ENCODE assay signal across 14 cellular contexts in genomic region chr2:44801676-44802408, GRCh38.
A peak's percentile ranks its signal among the peaks of the same experiment; 100 is the strongest.
DNase-seq lines count a peak whose midpoint lies in the region; ATAC-seq lines count a peak whose summit lies in the region.
"Had no signal": no experiment of that assay in that cellular context is flagged by ENCODE, and none has a peak within 500 bp of the region (broad histone marks: within the 10 kb centered on the region; RNA-seq: fewer than 3 reads in every experiment).

No MANE protein-coding gene starts in this region.

- no peak overlapping the region for H3K27ac Mint-ChIP-seq in activated naive CD4-positive, alpha-beta T cell treated with anti-CD3 and anti-CD28 coated beads, Interleukin-2, amount 10 ng/mL, durations not matched to agents 7 days and 5 days
- H3K27ac Mint-ChIP-seq in activated naive CD8-positive, alpha-beta T cell treated with anti-CD3 and anti-CD28 coated beads, Interleukin-2, amount 50 U/mL, for 24 hours: no peak overlapping the region
- peak overlapping the region; percentile 60 for H3K27ac Mint-ChIP-seq in stimulated activated naive B cell treated with anti-CD40 and anti-IgM and Interleukin-4, amounts not matched to agents 10 μg/mL and 1 μg/mL and 100 μg/mL, for 72 hours
- H3K27ac Mint-ChIP-seq: activated T-helper 1 cell treated with anti-CD3 and anti-CD28 coated beads, Interleukin-12 subunit alpha, Interleukin-12 subunit beta, Interleukin-2, Interleukin-4 antibody, amounts not matched to agents 30 ng/mL and 10 ng/mL and 1 ng/mL, durations not matched to agents 14 hours and 24 hours and 36 hours; T-helper 1 cell treated with Interleukin-12 subunit alpha and Interleukin-12 subunit beta and Interleukin-4 antibody, amounts not matched to agents 30 μg/mL and 1 μg/mL, for 36 hours had no signal

- H3K9ac ChIP-seq in iPS-15b (ENCODE audit: low read depth, low read length): no peak overlapping the region

- H3K4me3 Mint-ChIP-seq in activated naive CD4-positive, alpha-beta T cell treated with anti-CD3 and anti-CD28 coated beads, Interleukin-2, amount 10 ng/mL, durations not matched to agents 7 days and 5 days: peak overlapping the region; percentile 26
- H3K4me3 Mint-ChIP-seq in activated naive CD8-positive, alpha-beta T cell treated with anti-CD3 and anti-CD28 coated beads, Interleukin-2, amount 50 U/mL, for 24 hours: peak overlapping the region; percentile 34
- H3K4me3 Mint-ChIP-seq in stimulated activated naive B cell treated with anti-CD40 and anti-IgM and Interleukin-4, amounts not matched to agents 10 μg/mL and 1 μg/mL and 100 μg/mL, for 72 hours: peak overlapping the region; percentile 78
- H3K4me3 Mint-ChIP-seq: activated T-helper 1 cell treated with anti-CD3 and anti-CD28 coated beads, Interleukin-12 subunit alpha, Interleukin-12 subunit beta, Interleukin-2, Interleukin-4 antibody, amounts not matched to agents 30 ng/mL and 10 ng/mL and 1 ng/mL, durations not matched to agents 14 hours and 24 hours and 36 hours; T-helper 1 cell treated with Interleukin-12 subunit alpha and Interleukin-12 subunit beta and Interleukin-4 antibody, amounts not matched to agents 30 μg/mL and 1 μg/mL, for 36 hours had no signal

- H3K9me3 ChIP-seq in iPS-15b (ENCODE audit: control insufficient read depth, insufficient read depth, low read length): no peaks in the 10 kb centered on the region

- DNase-seq in activated naive CD4-positive, alpha-beta T cell treated with anti-CD3 and anti-CD28 coated beads, Interleukin-2, amount 10 ng/mL, durations not matched to agents 7 days and 5 days: no peak
- DNase-seq in activated naive CD4-positive, alpha-beta T cell treated with Interleukin-2 at 50 U/mL for 16 hours: no peak
- DNase-seq in activated naive CD8-positive, alpha-beta T cell treated with anti-CD3 and anti-CD28 coated beads, Interleukin-2, amount 50 U/mL, for 24 hours: no peak
- no peak for DNase-seq in stimulated activated naive B cell treated with anti-CD40 and anti-IgM and Interleukin-4, amounts not matched to agents 10 μg/mL and 1 μg/mL and 100 μg/mL, for 72 hours
- DNase-seq in GOT3 (lab: John Stamatoyannopoulos, UW): no peak
- no peak for DNase-seq in NCI-H345 (lab: John Stamatoyannopoulos, UW)
- DNase-seq: dorsolateral prefrontal cortex; left colon; NCI-H1436; NK-92 treated with Interleukin-12 subunit alpha and Interleukin-12 subunit beta, amount 100 ng/mL, for 24 hours had no signal

- H3K36me3 ChIP-seq in iPS-15b (ENCODE audit: control insufficient read depth, insufficient read depth, low read length): no peaks in the 10 kb centered on the region

- no peaks in the 10 kb centered on the region for H3K9me3 Mint-ChIP-seq in activated naive CD4-positive, alpha-beta T cell treated with anti-CD3 and anti-CD28 coated beads, Interleukin-2, amount 10 ng/mL, durations not matched to agents 7 days and 5 days
- H3K9me3 Mint-ChIP-seq in activated naive CD8-positive, alpha-beta T cell treated with anti-CD3 and anti-CD28 coated beads, Interleukin-2, amount 50 U/mL, for 24 hours: no peaks in the 10 kb centered on the region
- H3K9me3 Mint-ChIP-seq in stimulated activated naive B cell treated with anti-CD40 and anti-IgM and Interleukin-4, amounts not matched to agents 10 μg/mL and 1 μg/mL and 100 μg/mL, for 72 hours: no peaks in the 10 kb centered on the region
- H3K9me3 Mint-ChIP-seq: activated T-helper 1 cell treated with anti-CD3 and anti-CD28 coated beads, Interleukin-12 subunit alpha, Interleukin-12 subunit beta, Interleukin-2, Interleukin-4 antibody, amounts not matched to agents 30 ng/mL and 10 ng/mL and 1 ng/mL, durations not matched to agents 14 hours and 24 hours and 36 hours; T-helper 1 cell treated with Interleukin-12 subunit alpha and Interleukin-12 subunit beta and Interleukin-4 antibody, amounts not matched to agents 30 μg/mL and 1 μg/mL, for 36 hours had no signal

- peak overlapping the region; percentile 45 for H3K4me3 ChIP-seq in iPS-15b (ENCODE audit: low read depth, low read length)

- H3K27me3 Mint-ChIP-seq in activated naive CD4-positive, alpha-beta T cell treated with anti-CD3 and anti-CD28 coated beads, Interleukin-2, amount 10 ng/mL, durations not matched to agents 7 days and 5 days: peaks cover 92% of the 10 kb centered on the region
- peaks cover 86% of the 10 kb centered on the region for H3K27me3 Mint-ChIP-seq in activated naive CD8-positive, alpha-beta T cell treated with anti-CD3 and anti-CD28 coated beads, Interleukin-2, amount 50 U/mL, for 24 hours
- peaks cover 64 to 79% of the 10 kb centered on the region in 2 donors for H3K27me3 Mint-ChIP-seq in stimulated activated naive B cell treated with anti-CD40 and anti-IgM and Interleukin-4, amounts not matched to agents 10 μg/mL and 1 μg/mL and 100 μg/mL, for 72 hours

- H3K4me1 Mint-ChIP-seq in activated naive CD4-positive, alpha-beta T cell treated with anti-CD3 and anti-CD28 coated beads, Interleukin-2, amount 10 ng/mL, durations not matched to agents 7 days and 5 days: peaks cover 2% of the 10 kb centered on the region
- peaks cover 13% of the 10 kb centered on the region for H3K4me1 Mint-ChIP-seq in activated naive CD8-positive, alpha-beta T cell treated with anti-CD3 and anti-CD28 coated beads, Interleukin-2, amount 50 U/mL, for 24 hours
- peaks cover 19 to 43% of the 10 kb centered on the region in 2 donors for H3K4me1 Mint-ChIP-seq in stimulated activated naive B cell treated with anti-CD40 and anti-IgM and Interleukin-4, amounts not matched to agents 10 μg/mL and 1 μg/mL and 100 μg/mL, for 72 hours

- no peaks in the 10 kb centered on the region for H3K36me3 Mint-ChIP-seq in activated naive CD4-positive, alpha-beta T cell treated with anti-CD3 and anti-CD28 coated beads, Interleukin-2, amount 10 ng/mL, durations not matched to agents 7 days and 5 days
- H3K36me3 Mint-ChIP-seq in activated naive CD8-positive, alpha-beta T cell treated with anti-CD3 and anti-CD28 coated beads, Interleukin-2, amount 50 U/mL, for 24 hours (ENCODE audit: low read depth): no peaks in the 10 kb centered on the region
- peaks cover 0 to 4% of the 10 kb centered on the region in 2 donors for H3K36me3 Mint-ChIP-seq in stimulated activated naive B cell treated with anti-CD40 and anti-IgM and Interleukin-4, amounts not matched to agents 10 μg/mL and 1 μg/mL and 100 μg/mL, for 72 hours

- peaks cover 59% of the 10 kb centered on the region for H3K27me3 ChIP-seq in iPS-15b (ENCODE audit: control insufficient read depth, insufficient read depth, low read length)

- CTCF ChIA-PET in activated naive CD4-positive, alpha-beta T cell treated with anti-CD3 and anti-CD28 coated beads, Interleukin-2, amount 10 ng/mL, durations not matched to agents 7 days and 5 days (lab: Charles Lee): interaction anchor here (1.2 kb wide), 1 partner anchor 322 kb away, joined by 4 read pairs; no protein-coding TSS in a partner anchor

- ATAC-seq in activated naive CD8-positive, alpha-beta T cell treated with anti-CD3 and anti-CD28 coated beads, Interleukin-2, amount 50 U/mL, for 24 hours: no peak
- no peak for ATAC-seq in stimulated activated naive B cell treated with anti-CD40 and anti-IgM and Interleukin-4, amounts not matched to agents 10 μg/mL and 1 μg/mL and 100 μg/mL, for 72 hours (replicated peaks)
- no peak for ATAC-seq in GM21737 (IDR thresholded peaks at IDR 0.05; ENCODE audit: unreplicated experiment)

- peaks cover 42% of the 10 kb centered on the region for H3K4me1 ChIP-seq in iPS-15b (ENCODE audit: control insufficient read depth, insufficient read depth, low read length)

Comparison
In these comparisons a context has a peak if more than half of its experiments do, and no peak if none do; other contexts are left out.
1. H3K4me3 Mint-ChIP-seq: peak in every context shown above with its lines; median percentile 78 in stimulated activated naive B cell treated with anti-CD40 and anti-IgM and Interleukin-4, amounts not matched to agents 10 μg/mL and 1 μg/mL and 100 μg/mL, for 72 hours; 34 in activated naive CD8-positive, alpha-beta T cell treated with anti-CD3 and anti-CD28 coated beads, Interleukin-2, amount 50 U/mL, for 24 hours; 26 in activated naive CD4-positive, alpha-beta T cell treated with anti-CD3 and anti-CD28 coated beads, Interleukin-2, amount 10 ng/mL, durations not matched to agents 7 days and 5 days.